Comparison of ENCODE assay signal across 15 cellular contexts in genomic region chr22:45731041-45731797, GRCh38. TPM values are rescaled to one million over a fixed set of nuclear protein-coding genes. Genes with fewer than 3 reads are reported as not detected.
A peak's percentile ranks its signal among the peaks of the same experiment; 100 is the strongest.
DNase-seq lines count a peak whose midpoint lies in the region; ATAC-seq and TF ChIP-seq lines count a peak whose summit lies in the region.
"Had no signal": no experiment of that assay in that cellular context is flagged by ENCODE, and none has a peak within 500 bp of the region (broad histone marks: within the 10 kb centered on the region; RNA-seq: fewer than 3 reads in every experiment).

No MANE protein-coding gene starts in this region.

- H3K27me3 ChIP-seq in ACC112 (ENCODE audit: insufficient read depth, low read length), result no peaks in the 10 kb centered on the region
- no peaks in the 10 kb centered on the region for H3K27me3 ChIP-seq in GM23338 (ENCODE audit: insufficient read depth)
- no peaks in the 10 kb centered on the region for H3K27me3 ChIP-seq in dorsolateral prefrontal cortex
- H3K27me3 ChIP-seq: spleen had no signal

- H4K20me1 ChIP-seq in GM23338 (replicated peaks; ENCODE audit: insufficient read depth), result peaks cover 7% of the 10 kb centered on the region; the same call in 1 of the 2 replicates

- H3K36me3 Mint-ChIP-seq in GM23338 (ENCODE audit: low read depth), result peaks cover 3% of the 10 kb centered on the region; the same call in 1 of the 3 replicates
- H3K36me3 Mint-ChIP-seq: natural killer cell treated with Interleukin-12 subunit alpha and Interleukin-12 subunit beta and Interleukin-15 and Interleukin-18, amount 100 ng/mL, for 72 hours had no signal

- H3K4me3 ChIP-seq in ACC112 (ENCODE audit: low read depth, low read length), result no peak overlapping the region
- no peak overlapping the region for H3K4me3 ChIP-seq in GM23338
- H3K4me3 ChIP-seq in dorsolateral prefrontal cortex, result no peak overlapping the region
- H3K4me3 ChIP-seq: SK-N-MC, spleen had no signal

- H3K4me3 Mint-ChIP-seq in GM23338, result no peak overlapping the region
- H3K4me3 Mint-ChIP-seq: B cell; natural killer cell treated with Interleukin-12 subunit alpha and Interleukin-12 subunit beta and Interleukin-15 and Interleukin-18, amount 100 ng/mL, for 72 hours had no signal

- H3K27me3 Mint-ChIP-seq in GM23338 (ENCODE audit: insufficient read depth, low read depth, poor library complexity), result peaks cover 4% of the 10 kb centered on the region
- H3K27me3 Mint-ChIP-seq: B cell; natural killer cell treated with Interleukin-12 subunit alpha and Interleukin-12 subunit beta and Interleukin-15 and Interleukin-18, amount 100 ng/mL, for 72 hours had no signal

- H3K79me2 ChIP-seq in ACC112 (ENCODE audit: control insufficient read depth, insufficient read depth, low read length, unreplicated experiment), result peaks cover 18% of the 10 kb centered on the region
- peaks cover 18% of the 10 kb centered on the region for H3K79me2 ChIP-seq in GM23338 (replicated peaks; ENCODE audit: insufficient read depth)

- peak overlapping the region; percentile 32; the same call in 1 of the 2 replicates for H3K27ac Mint-ChIP-seq in GM23338
- H3K27ac Mint-ChIP-seq: B cell had no signal

- H3K4me1 ChIP-seq in ACC112 (ENCODE audit: control insufficient read depth, insufficient read depth, low read length, unreplicated experiment) (peaks cover 7% of the 10 kb centered on the region), GM23338 (ENCODE audit: insufficient read depth) (no peaks in the 10 kb centered on the region)

- no peaks in the 10 kb centered on the region for H3F3A ChIP-seq in GM23338 (replicated peaks; ENCODE audit: low read depth)

- H3K4me1 Mint-ChIP-seq in GM23338, result peaks cover 6% of the 10 kb centered on the region; the same call in 2 of the 3 replicates

- no peaks in the 10 kb centered on the region for H3K9me2 ChIP-seq in GM23338 (ENCODE audit: insufficient read depth)

- DNase-seq in GM23338 (ENCODE audit: low spot score) (peak; percentile 44), amniotic epithelial cell (ENCODE audit: low read depth) (peak; percentile 72), kidney tubule cell (ENCODE audit: low spot score) (peak; percentile 54), dorsolateral prefrontal cortex (no peak), activated T-cell treated with anti-CD3 and anti-CD28 coated beads for 4 hours (no peak)
- no peak for DNase-seq in stimulated activated CD4-positive, alpha-beta T cell treated with anti-CD3 and anti-CD28 coated beads, Interleukin-15, amount 100 ng/mL, for 24 hours
- DNase-seq: activated CD4-positive, alpha-beta T cell treated with anti-CD3 and anti-CD28 coated beads for 1 hour; NCI-H1417; NCI-H526; spleen had no signal

- no peak overlapping the region for H3K4me2 ChIP-seq in GM23338

- TF ChIP-seq CTCF in GM23338 (conservative IDR thresholded peaks at IDR 0.05; ENCODE audit: low read depth in 2 of 2) (no peak), dorsolateral prefrontal cortex (IDR thresholded peaks at IDR 0.05 in 54 of 56, conservative IDR thresholded peaks at IDR 0.05 in 2 of 56; ENCODE audit: low read depth in 1 of 56, partially characterized antibody in 56 of 56) (no peak)

- H3K27ac ChIP-seq in ACC112 (ENCODE audit: low read depth, low read length), result peak overlapping the region; percentile 16; the same call in 1 of the 2 replicates
- H3K27ac ChIP-seq in GM23338 (ENCODE audit: low read depth), result peak overlapping the region; percentile 30; the same call in 1 of the 2 replicates
- peak overlapping the region in 1 of 59 donors; percentile 2 for H3K27ac ChIP-seq in dorsolateral prefrontal cortex
- H3K27ac ChIP-seq: SK-N-MC, spleen had no signal

- intact Hi-C loops in dorsolateral prefrontal cortex (cut with DNase I), result no loop called here

- H3K36me3 ChIP-seq in ACC112 (ENCODE audit: insufficient read depth, low read length), result no peaks in the 10 kb centered on the region
- no peaks in the 10 kb centered on the region for H3K36me3 ChIP-seq in GM23338 (ENCODE audit: insufficient read depth)

- H2AFZ ChIP-seq in ACC112 (ENCODE audit: low read length, unreplicated experiment) (no peak overlapping the region), GM23338 (no peak overlapping the region)

- H3K9me3 Mint-ChIP-seq in GM23338, result no peaks in the 10 kb centered on the region
- H3K9me3 Mint-ChIP-seq: natural killer cell treated with Interleukin-12 subunit alpha and Interleukin-12 subunit beta and Interleukin-15 and Interleukin-18, amount 100 ng/mL, for 72 hours had no signal

- peak; percentile 69 for ATAC-seq in GM23338
- no peak for ATAC-seq in GM18873 (IDR thresholded peaks at IDR 0.05; ENCODE audit: low FRiP score, unreplicated experiment)
- ATAC-seq: natural killer cell treated with Interleukin-12 subunit alpha and Interleukin-12 subunit beta and Interleukin-15 and Interleukin-18, amount 100 ng/mL, for 72 hours had no signal

TF ChIP-seq in GM23338, 12 proteins besides CTCF, POLR2A, EP300 and RAD21:
- TF ChIP-seq EZH2 (IDR thresholded peaks at IDR 0.05; ENCODE audit: low read depth, unreplicated experiment), result no peak
- TF ChIP-seq, protein P1, sequence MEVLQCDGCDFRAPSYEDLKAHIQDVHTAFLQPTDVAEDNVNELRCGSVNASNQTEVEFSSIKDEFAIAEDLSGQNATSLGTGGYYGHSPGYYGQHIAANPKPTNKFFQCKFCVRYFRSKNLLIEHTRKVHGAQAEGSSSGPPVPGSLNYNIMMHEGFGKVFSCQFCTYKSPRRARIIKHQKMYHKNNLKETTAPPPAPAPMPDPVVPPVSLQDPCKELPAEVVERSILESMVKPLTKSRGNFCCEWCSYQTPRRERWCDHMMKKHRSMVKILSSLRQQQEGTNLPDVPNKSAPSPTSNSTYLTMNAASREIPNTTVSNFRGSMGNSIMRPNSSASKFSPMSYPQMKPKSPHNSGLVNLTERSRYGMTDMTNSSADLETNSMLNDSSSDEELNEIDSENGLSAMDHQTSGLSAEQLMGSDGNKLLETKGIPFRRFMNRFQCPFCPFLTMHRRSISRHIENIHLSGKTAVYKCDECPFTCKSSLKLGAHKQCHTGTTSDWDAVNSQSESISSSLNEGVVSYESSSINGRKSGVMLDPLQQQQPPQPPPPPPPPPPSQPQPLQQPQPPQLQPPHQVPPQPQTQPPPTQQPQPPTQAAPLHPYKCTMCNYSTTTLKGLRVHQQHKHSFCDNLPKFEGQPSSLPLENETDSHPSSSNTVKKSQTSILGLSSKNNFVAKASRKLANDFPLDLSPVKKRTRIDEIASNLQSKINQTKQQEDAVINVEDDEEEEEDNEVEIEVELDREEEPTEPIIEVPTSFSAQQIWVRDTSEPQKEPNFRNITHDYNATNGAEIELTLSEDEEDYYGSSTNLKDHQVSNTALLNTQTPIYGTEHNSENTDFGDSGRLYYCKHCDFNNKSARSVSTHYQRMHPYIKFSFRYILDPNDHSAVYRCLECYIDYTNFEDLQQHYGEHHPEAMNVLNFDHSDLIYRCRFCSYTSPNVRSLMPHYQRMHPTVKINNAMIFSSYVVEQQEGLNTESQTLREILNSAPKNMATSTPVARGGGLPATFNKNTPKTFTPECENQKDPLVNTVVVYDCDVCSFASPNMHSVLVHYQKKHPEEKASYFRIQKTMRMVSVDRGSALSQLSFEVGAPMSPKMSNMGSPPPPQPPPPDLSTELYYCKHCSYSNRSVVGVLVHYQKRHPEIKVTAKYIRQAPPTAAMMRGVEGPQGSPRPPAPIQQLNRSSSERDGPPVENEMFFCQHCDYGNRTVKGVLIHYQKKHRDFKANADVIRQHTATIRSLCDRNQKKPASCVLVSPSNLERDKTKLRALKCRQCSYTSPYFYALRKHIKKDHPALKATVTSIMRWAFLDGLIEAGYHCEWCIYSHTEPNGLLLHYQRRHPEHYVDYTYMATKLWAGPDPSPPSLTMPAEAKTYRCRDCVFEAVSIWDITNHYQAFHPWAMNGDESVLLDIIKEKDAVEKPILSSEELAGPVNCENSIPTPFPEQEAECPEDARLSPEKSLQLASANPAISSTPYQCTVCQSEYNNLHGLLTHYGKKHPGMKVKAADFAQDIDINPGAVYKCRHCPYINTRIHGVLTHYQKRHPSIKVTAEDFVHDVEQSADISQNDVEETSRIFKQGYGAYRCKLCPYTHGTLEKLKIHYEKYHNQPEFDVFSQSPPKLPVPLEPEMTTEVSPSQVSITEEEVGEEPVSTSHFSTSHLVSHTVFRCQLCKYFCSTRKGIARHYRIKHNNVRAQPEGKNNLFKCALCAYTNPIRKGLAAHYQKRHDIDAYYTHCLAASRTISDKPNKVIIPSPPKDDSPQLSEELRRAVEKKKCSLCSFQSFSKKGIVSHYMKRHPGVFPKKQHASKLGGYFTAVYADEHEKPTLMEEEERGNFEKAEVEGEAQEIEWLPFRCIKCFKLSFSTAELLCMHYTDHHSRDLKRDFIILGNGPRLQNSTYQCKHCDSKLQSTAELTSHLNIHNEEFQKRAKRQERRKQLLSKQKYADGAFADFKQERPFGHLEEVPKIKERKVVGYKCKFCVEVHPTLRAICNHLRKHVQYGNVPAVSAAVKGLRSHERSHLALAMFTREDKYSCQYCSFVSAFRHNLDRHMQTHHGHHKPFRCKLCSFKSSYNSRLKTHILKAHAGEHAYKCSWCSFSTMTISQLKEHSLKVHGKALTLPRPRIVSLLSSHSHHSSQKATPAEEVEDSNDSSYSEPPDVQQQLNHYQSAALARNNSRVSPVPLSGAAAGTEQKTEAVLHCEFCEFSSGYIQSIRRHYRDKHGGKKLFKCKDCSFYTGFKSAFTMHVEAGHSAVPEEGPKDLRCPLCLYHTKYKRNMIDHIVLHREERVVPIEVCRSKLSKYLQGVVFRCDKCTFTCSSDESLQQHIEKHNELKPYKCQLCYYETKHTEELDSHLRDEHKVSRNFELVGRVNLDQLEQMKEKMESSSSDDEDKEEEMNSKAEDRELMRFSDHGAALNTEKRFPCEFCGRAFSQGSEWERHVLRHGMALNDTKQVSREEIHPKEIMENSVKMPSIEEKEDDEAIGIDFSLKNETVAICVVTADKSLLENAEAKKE (CRISPR knock-in tag; IDR thresholded peaks at IDR 0.05), result no peak
- TF ChIP-seq, protein P2, sequence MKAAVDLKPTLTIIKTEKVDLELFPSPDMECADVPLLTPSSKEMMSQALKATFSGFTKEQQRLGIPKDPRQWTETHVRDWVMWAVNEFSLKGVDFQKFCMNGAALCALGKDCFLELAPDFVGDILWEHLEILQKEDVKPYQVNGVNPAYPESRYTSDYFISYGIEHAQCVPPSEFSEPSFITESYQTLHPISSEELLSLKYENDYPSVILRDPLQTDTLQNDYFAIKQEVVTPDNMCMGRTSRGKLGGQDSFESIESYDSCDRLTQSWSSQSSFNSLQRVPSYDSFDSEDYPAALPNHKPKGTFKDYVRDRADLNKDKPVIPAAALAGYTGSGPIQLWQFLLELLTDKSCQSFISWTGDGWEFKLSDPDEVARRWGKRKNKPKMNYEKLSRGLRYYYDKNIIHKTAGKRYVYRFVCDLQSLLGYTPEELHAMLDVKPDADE (IDR thresholded peaks at IDR 0.05), result no peak
- TF ChIP-seq JUNB (IDR thresholded peaks at IDR 0.05; ENCODE audit: unreplicated experiment), result no peak
- no peak for TF ChIP-seq ZNF331 (CRISPR knock-in tag; IDR thresholded peaks at IDR 0.05; ENCODE audit: low read depth)

RNA-seq across cellular contexts. Expression of gene ATXN10, which starts 59.6 kb away (rescaled TPM):
- total RNA-seq in GM23338 (2014; rRNA removed; shearing (Covaris generic)), result 163 and 170 TPM in 2 replicates
- polyA plus RNA-seq in GM23338 (2016; fragmentation: Nextera tagmentation; extraction: Ambion mirVana), result 72.5 and 99.0 TPM in 2 replicates
- total RNA-seq in dorsolateral prefrontal cortex, result 100 to 1,000 TPM; 180 to 317 (median 244) TPM

Comparison
In these comparisons a context has a peak if more than half of its experiments do, and no peak if none do; other contexts are left out.
1. DNase-seq: peak in GM23338 (single experiment), amniotic epithelial cell (single experiment) and kidney tubule cell (single experiment); none in stimulated activated CD4-positive, alpha-beta T cell treated with anti-CD3 and anti-CD28 coated beads, Interleukin-15, amount 100 ng/mL, for 24 hours (single experiment), dorsolateral prefrontal cortex (0 of 10) and activated T-cell treated with anti-CD3 and anti-CD28 coated beads for 4 hours (single experiment).